9 cellular contexts compared by ENCODE assay signal in genomic region chr2:70647873-70648481, GRCh38.
DNase-seq lines count a peak whose midpoint lies in the region; ATAC-seq lines count a peak whose summit lies in the region.
"Had no signal": no experiment of that assay in that cellular context is flagged by ENCODE, and none has a peak within 500 bp of the region (broad histone marks: within the 10 kb centered on the region; RNA-seq: fewer than 3 reads in every experiment).

No MANE protein-coding gene starts in this region.

- peak; percentile 68 for DNase-seq in ELR (ENCODE audit: low read depth)
- peak; percentile 59 for DNase-seq in NCI-H69 (lab: John Stamatoyannopoulos, UW)
- DNase-seq in activated CD4-positive, alpha-beta T cell treated with anti-CD3 and anti-CD28 coated beads, Interleukin-2, amount 50 U/mL, for 48 hours: peak; percentile 78 to 84
- peak; percentile 18 to 51 (median 41) for DNase-seq in effector memory CD4-positive, alpha-beta T cell
- peak; percentile 63 for DNase-seq in midbrain (lab: John Stamatoyannopoulos, UW)
- DNase-seq in stimulated activated CD8-positive, alpha-beta memory T cell treated with anti-CD3 and anti-CD28 coated beads, Interleukin-4, amount 100 ng/mL, for 4 hours (ENCODE audit: low read depth in 2 of 2, low spot score in 1 of 2): peak; percentile 37 to 38

- no peaks in the 10 kb centered on the region for H3K4me1 ChIP-seq in effector memory CD4-positive, alpha-beta T cell (ENCODE audit: control insufficient read depth, insufficient read depth, low read length, poor library complexity, severe bottlenecking)

- no peaks in the 10 kb centered on the region for H3K27me3 ChIP-seq in effector memory CD4-positive, alpha-beta T cell (replicated peaks; ENCODE audit: control insufficient read depth, insufficient read depth, low read length, poor library complexity, severe bottlenecking)

- H3K9me3 ChIP-seq in effector memory CD4-positive, alpha-beta T cell (ENCODE audit: control insufficient read depth, low read length): no peaks in the 10 kb centered on the region

- ATAC-seq in HG03060 (IDR thresholded peaks at IDR 0.05; ENCODE audit: low read depth, unreplicated experiment) (peak; percentile 55), HG03097 (IDR thresholded peaks at IDR 0.05; ENCODE audit: low FRiP score, unreplicated experiment) (no peak)

- H3K36me3 ChIP-seq in effector memory CD4-positive, alpha-beta T cell (ENCODE audit: control insufficient read depth, insufficient read depth, low read length): no peaks in the 10 kb centered on the region

- no peak overlapping the region for H3K27ac ChIP-seq in effector memory CD4-positive, alpha-beta T cell (ENCODE audit: insufficient read depth, low read length, poor library complexity, severe bottlenecking)
- H3K27ac ChIP-seq: epithelial cell of prostate had no signal

- H3K4me3 ChIP-seq in effector memory CD4-positive, alpha-beta T cell (ENCODE audit: insufficient read depth, low read depth, low read length, poor library complexity, severe bottlenecking): no peak overlapping the region
